1 cellular context compared by ENCODE assay signal in genomic region chr10:22810643-22811254, GRCh38.
TF ChIP-seq lines count a peak whose summit lies in the region.

No MANE protein-coding gene starts in this region.

TF ChIP-seq in WTC11, 78 proteins besides CTCF, POLR2A, EP300 and RAD21 (continued from another document):
- TF ChIP-seq AFF4 (CRISPR knock-in tag; IDR thresholded peaks at IDR 0.05; ENCODE audit: borderline replicate concordance) (no peak), ZNF263 (CRISPR knock-in tag; IDR thresholded peaks at IDR 0.05; ENCODE audit: low read depth) (no peak), SMAD4 (CRISPR knock-in tag; IDR thresholded peaks at IDR 0.05) (no peak), FOXJ3 (CRISPR knock-in tag; IDR thresholded peaks at IDR 0.05; ENCODE audit: borderline replicate concordance) (no peak), E2F4 (CRISPR knock-in tag; IDR thresholded peaks at IDR 0.05; ENCODE audit: borderline replicate concordance, low read depth) (no peak)
